In genomic region chr17:56786989-56787482, GRCh38 we compare ENCODE assay signal across 8 cellular contexts. TPM values are rescaled to one million over a fixed set of nuclear protein-coding genes. Genes with fewer than 3 reads are reported as not detected.
DNase-seq lines count a peak whose midpoint lies in the region; ATAC-seq, FAIRE-seq and TF ChIP-seq lines count a peak whose summit lies in the region.

No MANE protein-coding gene starts in this region.

- peaks cover 5% of the 10 kb centered on the region for H3K9me3 Mint-ChIP-seq in T-helper 1 cell treated with Interleukin-12 subunit alpha and Interleukin-12 subunit beta and Interleukin-4 antibody, amounts not matched to agents 30 μg/mL and 1 μg/mL, for 36 hours

- no peaks in the 10 kb centered on the region for H3K9me3 ChIP-seq in body of pancreas
- no peaks in the 10 kb centered on the region for H3K9me3 ChIP-seq in pancreas

- no peak for TF ChIP-seq POLR2A in body of pancreas (IDR thresholded peaks at IDR 0.05)

- no peak for TF ChIP-seq CTCF in body of pancreas (IDR thresholded peaks at IDR 0.05)
- TF ChIP-seq CTCF in pancreas (IDR thresholded peaks at IDR 0.05) = no peak

- H3K27ac ChIP-seq in body of pancreas (no peak overlapping the region), pancreas (peak overlapping the region in 1 of 4 donors; percentile 4)

- in situ Hi-C loops in ACHN (cut with HindIII; ENCODE audit: low pct_ligation_motif_present, low pct_unique_long_range_greater_than_20kb, low sequenced_read_pairs) = no loop called here

- 47 to 63% methylated on average over 7 of the region's 7 CpGs for WGBS in body of pancreas, 2 donors
- 66 to 76% methylated on average over 7 of the region's 7 CpGs for WGBS in pancreas, 2 donors

- H3K36me3 Mint-ChIP-seq in T-helper 1 cell treated with Interleukin-12 subunit alpha and Interleukin-12 subunit beta and Interleukin-4 antibody, amounts not matched to agents 30 μg/mL and 1 μg/mL, for 36 hours (ENCODE audit: low read depth) = peaks cover under 1% of the 10 kb centered on the region

- no peaks in the 10 kb centered on the region for H3K4me1 ChIP-seq in body of pancreas
- H3K4me1 ChIP-seq in pancreas = no peaks in the 10 kb centered on the region

- peaks cover 23% of the 10 kb centered on the region for H3K4me1 Mint-ChIP-seq in T-helper 1 cell treated with Interleukin-12 subunit alpha and Interleukin-12 subunit beta and Interleukin-4 antibody, amounts not matched to agents 30 μg/mL and 1 μg/mL, for 36 hours (ENCODE audit: low read depth)

- H3K4me3 ChIP-seq in body of pancreas (no peak overlapping the region), pancreas (no peak overlapping the region)

- peak overlapping the region; percentile 23 for H3K4me3 Mint-ChIP-seq in T-helper 1 cell treated with Interleukin-12 subunit alpha and Interleukin-12 subunit beta and Interleukin-4 antibody, amounts not matched to agents 30 μg/mL and 1 μg/mL, for 36 hours

- peak; percentile 61 for DNase-seq in ACHN
- DNase-seq in body of pancreas = peak in 1 of 4 donors; percentile 53
- peak in 1 of 6 donors; percentile 17 for DNase-seq in pancreas
- no peak for DNase-seq in hippocampal formation (lab: John Stamatoyannopoulos, UW)
- no peak for DNase-seq in NCI-H2227 treated with DMSO at 0.1 percent for 48 hours (lab: John Stamatoyannopoulos, UW)

- ATAC-seq in GM19351 (IDR thresholded peaks at IDR 0.05; ENCODE audit: unreplicated experiment) (peak; percentile 87), HG03439 (IDR thresholded peaks at IDR 0.05; ENCODE audit: unreplicated experiment) (peak; percentile 87), body of pancreas (peak; percentile 69), pancreas (peak in 3 of 4 donors; percentile 60 to 87 (median 80))

- peaks cover 2% of the 10 kb centered on the region for H3K27me3 Mint-ChIP-seq in T-helper 1 cell treated with Interleukin-12 subunit alpha and Interleukin-12 subunit beta and Interleukin-4 antibody, amounts not matched to agents 30 μg/mL and 1 μg/mL, for 36 hours (ENCODE audit: low read depth)

- no peaks in the 10 kb centered on the region for H3K27me3 ChIP-seq in body of pancreas
- no peaks in the 10 kb centered on the region for H3K27me3 ChIP-seq in pancreas

- intact Hi-C loops in body of pancreas (cut with DNase I) = no loop called here
- intact Hi-C loops in pancreas (cut with DNase I) = no loop called here

- H3K27ac Mint-ChIP-seq in T-helper 1 cell treated with Interleukin-12 subunit alpha and Interleukin-12 subunit beta and Interleukin-4 antibody, amounts not matched to agents 30 μg/mL and 1 μg/mL, for 36 hours = peak overlapping the region; percentile 79

- FAIRE-seq in pancreas (lab: Jason Lieb, UNC) = no peak

- H3K36me3 ChIP-seq in body of pancreas (replicated peaks in 1 of 2; ENCODE audit: insufficient read depth in 1 of 2, low read depth in 2 of 2) (no peaks in the 10 kb centered on the region), pancreas (no peaks in the 10 kb centered on the region)

RNA-seq across cellular contexts. Expression of gene C17orf67, which starts 46.7 kb away (rescaled TPM):
- total RNA-seq in body of pancreas (1 to 10 TPM in 1 of 2 donors, under 1 TPM in 1; 0.78 to 2.3 TPM), pancreas (1 to 10 TPM; 1.0 to 2.1 (median 1.6) TPM)
- polyA plus RNA-seq in pancreas = 1 to 10 TPM; 3.2 to 9.6 TPM

RNA-seq across cellular contexts. Expression of gene DGKE, which starts 46.9 kb away (rescaled TPM):
- 1 to 10 TPM; 4.6 to 7.0 TPM for total RNA-seq in body of pancreas
- 1 to 10 TPM; 3.9 to 7.6 (median 4.4) TPM for total RNA-seq in pancreas
- 1 to 10 TPM; 1.8 to 5.2 TPM for polyA plus RNA-seq in pancreas
